In genomic region chr6:119241540-119242309, GRCh38 we compare ENCODE assay signal across 14 cellular contexts.
"Had no signal": no experiment of that assay in that cellular context is flagged by ENCODE, and none has a peak within 500 bp of the region (broad histone marks: within the 10 kb centered on the region; RNA-seq: fewer than 3 reads in every experiment).

No MANE protein-coding gene starts in this region.

- H3K9me3 ChIP-seq: body of pancreas, mucosa of descending colon, pancreas, tibial nerve had no signal

- H3K4me3 Mint-ChIP-seq: activated naive CD8-positive, alpha-beta T cell treated with anti-CD3 and anti-CD28 coated beads for 36 hours; activated T-helper 1 cell treated with anti-CD3 and anti-CD28 coated beads, Interleukin-12 subunit alpha, Interleukin-12 subunit beta, Interleukin-2, Interleukin-4 antibody, amounts not matched to agents 30 ng/mL and 10 ng/mL and 1 ng/mL, durations not matched to agents 14 hours and 24 hours and 36 hours; naive B cell; stimulated activated naive B cell treated with anti-CD40 and anti-IgM and Interleukin-4, amounts not matched to agents 10 μg/mL and 1 μg/mL and 100 μg/mL, for 72 hours had no signal

- H3K27ac Mint-ChIP-seq: activated naive CD8-positive, alpha-beta T cell treated with anti-CD3 and anti-CD28 coated beads for 36 hours; activated T-helper 1 cell treated with anti-CD3 and anti-CD28 coated beads, Interleukin-12 subunit alpha, Interleukin-12 subunit beta, Interleukin-2, Interleukin-4 antibody, amounts not matched to agents 30 ng/mL and 10 ng/mL and 1 ng/mL, durations not matched to agents 14 hours and 24 hours and 36 hours; naive B cell; stimulated activated naive B cell treated with anti-CD40 and anti-IgM and Interleukin-4, amounts not matched to agents 10 μg/mL and 1 μg/mL and 100 μg/mL, for 72 hours had no signal

- DNase-seq: activated CD4-positive, alpha-beta T cell treated with anti-CD3 and anti-CD28 coated beads, Interleukin-2, amount 50 U/mL, for 4 hours; activated naive CD8-positive, alpha-beta T cell treated with anti-CD3 and anti-CD28 coated beads for 36 hours; caudate nucleus; head of caudate nucleus; naive B cell; pancreas; stimulated activated naive B cell treated with anti-CD40 and anti-IgM and Interleukin-4, amounts not matched to agents 10 μg/mL and 1 μg/mL and 100 μg/mL, for 72 hours; WERI-Rb-1 had no signal

- FAIRE-seq: kidney, pancreas, urothelium cell line had no signal

- H3K27me3 Mint-ChIP-seq: activated naive CD8-positive, alpha-beta T cell treated with anti-CD3 and anti-CD28 coated beads for 36 hours; naive B cell; stimulated activated naive B cell treated with anti-CD40 and anti-IgM and Interleukin-4, amounts not matched to agents 10 μg/mL and 1 μg/mL and 100 μg/mL, for 72 hours had no signal

- H3K27me3 ChIP-seq: body of pancreas, pancreas, tibial nerve had no signal

- H3K36me3 ChIP-seq: pancreas, WERI-Rb-1 had no signal

- ATAC-seq: stimulated activated naive B cell treated with anti-CD40 and anti-IgM and Interleukin-4, amounts not matched to agents 10 μg/mL and 1 μg/mL and 100 μg/mL, for 72 hours had no signal

- H3K9me3 Mint-ChIP-seq: activated naive CD8-positive, alpha-beta T cell treated with anti-CD3 and anti-CD28 coated beads for 36 hours; activated T-helper 1 cell treated with anti-CD3 and anti-CD28 coated beads, Interleukin-12 subunit alpha, Interleukin-12 subunit beta, Interleukin-2, Interleukin-4 antibody, amounts not matched to agents 30 ng/mL and 10 ng/mL and 1 ng/mL, durations not matched to agents 14 hours and 24 hours and 36 hours; stimulated activated naive B cell treated with anti-CD40 and anti-IgM and Interleukin-4, amounts not matched to agents 10 μg/mL and 1 μg/mL and 100 μg/mL, for 72 hours had no signal

- H3K4me1 Mint-ChIP-seq: activated naive CD8-positive, alpha-beta T cell treated with anti-CD3 and anti-CD28 coated beads for 36 hours had no signal

- H3K27ac ChIP-seq: pancreas, tibial nerve, WERI-Rb-1 had no signal

- H3K4me3 ChIP-seq: body of pancreas, mucosa of descending colon, pancreas, tibial nerve had no signal
